Comparison of ENCODE assay signal across 25 cellular contexts in genomic region chr10:70186571-70186970, GRCh38.
"Had no signal": no experiment of that assay in that cellular context is flagged by ENCODE, and none has a peak within 500 bp of the region (broad histone marks: within the 10 kb centered on the region; RNA-seq: fewer than 3 reads in every experiment).

No MANE protein-coding gene starts in this region.

- H3K4me1 ChIP-seq: colonic mucosa, foreskin keratinocyte, psoas muscle had no signal

- H3K9me3 ChIP-seq: colonic mucosa, esophagus squamous epithelium, ovary, psoas muscle, right atrium auricular region, spleen, thoracic aorta, vagina had no signal

- ATAC-seq: activated CD4-positive, alpha-beta T cell treated with anti-CD3 and anti-CD28 coated beads for 36 hours; activated naive CD4-positive, alpha-beta T cell treated with anti-CD3 and anti-CD28 coated beads, Interleukin-2, amount 50 U/mL, for 72 hours; activated T-helper 17 cell treated with anti-CD3 and anti-CD28 coated beads, Interleukin-2, amount 50 U/mL, for 72 hours; effector memory CD8-positive, alpha-beta T cell; foreskin keratinocyte; left lobe of liver; natural killer cell treated with Interleukin-12 subunit alpha and Interleukin-12 subunit beta and Interleukin-15 and Interleukin-18, amount 100 ng/mL, for 72 hours; psoas muscle had no signal

- H3K4me3 ChIP-seq: colonic mucosa, dorsolateral prefrontal cortex, esophagus squamous epithelium, ovary, psoas muscle, right atrium auricular region, spleen, thoracic aorta, vagina had no signal

- DNase-seq: activated B cell treated with CpG ODN at 0.5 μM for 24 hours; activated CD4-positive, alpha-beta T cell treated with anti-CD3 and anti-CD28 coated beads for 36 hours; activated CD4-positive, alpha-beta T cell treated with anti-CD3 and anti-CD28 coated beads, Interleukin-2, amount 50 U/mL, for 4 hours; activated CD8-positive, alpha-beta memory T cell treated with anti-CD3 and anti-CD28 coated beads for 24 hours; activated CD8-positive, alpha-beta memory T cell treated with anti-CD3 and anti-CD28 coated beads, Interleukin-2, amount 50 U/mL, for 4 hours; activated T-cell treated with anti-CD3 and anti-CD28 coated beads, Interleukin-2, amount 50 U/mL, for 24 hours; colonic mucosa; dorsolateral prefrontal cortex; effector memory CD8-positive, alpha-beta T cell; esophagus squamous epithelium; midbrain; ovary; psoas muscle; spleen; stimulated activated CD4-positive, alpha-beta T cell treated with anti-CD3 and anti-CD28 coated beads, Interleukin-4, amount 100 ng/mL, for 1 hour; stimulated activated naive CD4-positive, alpha-beta T cell; T-helper 9 cell had no signal

- H3K36me3 ChIP-seq: colonic mucosa, esophagus squamous epithelium, ovary, right atrium auricular region, spleen, thoracic aorta, vagina had no signal

- H3K27ac ChIP-seq: colonic mucosa, dorsolateral prefrontal cortex, esophagus squamous epithelium, foreskin keratinocyte, ovary, psoas muscle, right atrium auricular region, spleen, thoracic aorta, vagina had no signal

- H3K27me3 ChIP-seq: colonic mucosa, dorsolateral prefrontal cortex, esophagus squamous epithelium, ovary, right atrium auricular region, spleen, vagina had no signal
